8 cellular contexts compared by ENCODE assay signal in genomic region chr4:141636077-141636770, GRCh38. TPM values are rescaled to one million over a fixed set of nuclear protein-coding genes. Genes with fewer than 3 reads are reported as not detected.
DNase-seq lines count a peak whose midpoint lies in the region; ATAC-seq and TF ChIP-seq lines count a peak whose summit lies in the region.

Gene IL15, plus strand, starts transcription at chr4:141636583. Its CDS starts 82,882 bp downstream, at chr4:141719465.

- TF ChIP-seq CTCF in fibroblast of mammary gland (conservative IDR thresholded peaks at IDR 0.05; ENCODE audit: control insufficient read depth, insufficient read depth, low read depth, low read length) (no peak), neural cell (IDR thresholded peaks at IDR 0.05; ENCODE audit: poor library complexity, severe bottlenecking) (no peak), suprapubic skin (IDR thresholded peaks at IDR 0.05) (no peak)

- H3K9me3 ChIP-seq in neural cell (ENCODE audit: low read length) (no peaks in the 10 kb centered on the region), suprapubic skin (no peaks in the 10 kb centered on the region)

- H3K9ac ChIP-seq in neural cell (ENCODE audit: low read length): no peak within 1 kb of the TSS

- H3K4me3 ChIP-seq in fibroblast of mammary gland (ENCODE audit: control insufficient read depth, low read depth, low read length) (peak within 1 kb of the TSS; percentile 82), neural cell (ENCODE audit: low read length) (peak within 1 kb of the TSS; percentile 67), suprapubic skin (peak within 1 kb of the TSS; percentile 90)

- no peak for TF ChIP-seq EP300 in neural cell (conservative IDR thresholded peaks at IDR 0.05; ENCODE audit: poor library complexity, severe bottlenecking)
- TF ChIP-seq EP300 in suprapubic skin (IDR thresholded peaks at IDR 0.05): no peak

- H3K9me2 ChIP-seq in neural cell (ENCODE audit: insufficient read depth, low read length): no peaks in the 10 kb centered on the region

- no peaks in the 10 kb centered on the region for H4K20me1 ChIP-seq in neural cell (ENCODE audit: insufficient read depth)

- DNase-seq in DMS 273 (lab: John Stamatoyannopoulos, UW; ENCODE audit: unreplicated experiment) (peak; percentile 15), DMS 273 treated with DMSO at 0.1 percent for 48 hours (lab: John Stamatoyannopoulos, UW) (no peak), NCI-H510A treated with DMSO at 0.1 percent for 48 hours (lab: John Stamatoyannopoulos, UW) (peak; percentile 61), activated T-helper 1 cell treated with Interleukin-2 at 50 U/mL for 16 hours (ENCODE audit: low read depth) (peak; percentile 29), fibroblast of mammary gland (ENCODE audit: low read depth) (peak; percentile 41), suprapubic skin (ENCODE audit: low spot score in 2 of 2) (peak; percentile 74 to 82)

- H3K79me2 ChIP-seq in neural cell (replicated peaks; ENCODE audit: insufficient read depth, low read length): no peaks in the 10 kb centered on the region

- peaks cover 19% of the 10 kb centered on the region for H3K4me1 ChIP-seq in suprapubic skin

- ATAC-seq in HG02759 (IDR thresholded peaks at IDR 0.05; ENCODE audit: unreplicated experiment): peak; percentile 74

- H3K36me3 ChIP-seq in neural cell (ENCODE audit: insufficient read depth, low read length) (no peaks in the 10 kb centered on the region), suprapubic skin (no peaks in the 10 kb centered on the region)

- no peak for TF ChIP-seq POLR2A in suprapubic skin (IDR thresholded peaks at IDR 0.05)

- peak within 1 kb of the TSS; percentile 62 for H3K4me2 ChIP-seq in neural cell (ENCODE audit: low read length)

- 2% methylated on average over 37 of the region's 43 CpGs for WGBS in suprapubic skin

- no peaks in the 10 kb centered on the region for H3F3A ChIP-seq in neural cell (ENCODE audit: insufficient read depth, low read length, poor library complexity, severe bottlenecking)

- no peak within 1 kb of the TSS for H2AFZ ChIP-seq in neural cell (ENCODE audit: low read depth, low read length)

- no peak for TF ChIP-seq RAD21 in neural cell (conservative IDR thresholded peaks at IDR 0.05)

- no peak within 1 kb of the TSS for H3K27ac ChIP-seq in neural cell (ENCODE audit: low read length)
- H3K27ac ChIP-seq in suprapubic skin: peak within 1 kb of the TSS; percentile 81

- H3K27me3 ChIP-seq in neural cell (ENCODE audit: insufficient read depth, low read depth, low read length) (peaks cover 42% of the 10 kb centered on the region), suprapubic skin (no peaks in the 10 kb centered on the region)

TF ChIP-seq in neural cell, 6 proteins besides CTCF, POLR2A, EP300 and RAD21:
- TF ChIP-seq REST (IDR thresholded peaks at IDR 0.05; ENCODE audit: borderline replicate concordance) (no peak), EZH2 (IDR thresholded peaks at IDR 0.05; ENCODE audit: borderline replicate concordance, insufficient read depth, low read length, poor library complexity, severe bottlenecking) (no peak), SMC3 (conservative IDR thresholded peaks at IDR 0.05; ENCODE audit: poor library complexity) (no peak), TAF1 (IDR thresholded peaks at IDR 0.05; ENCODE audit: low read depth) (no peak), POLR2AphosphoS5 (IDR thresholded peaks at IDR 0.05) (no peak), MXI1 (conservative IDR thresholded peaks at IDR 0.05; ENCODE audit: poor library complexity, severe bottlenecking) (no peak)
TF ChIP-seq in neural cell: peak in this region for 0.

RNA-seq across cellular contexts. Expression of gene IL15, which starts in this region (rescaled TPM):
- 0.06 TPM in 1 of 2 replicates, not detected in the other for polyA plus RNA-seq in neural cell
- not detected in 2 replicates for polyA minus RNA-seq in neural cell
- total RNA-seq in suprapubic skin: 1 to 10 TPM in 3 of 4 donors, under 1 TPM in 1; 0.64 to 3.8 (median 1.6) TPM
